ENCODE assay signal across 1 cellular context in genomic region chr2:33197198-33197938, GRCh38.
TF ChIP-seq lines count a peak whose summit lies in the region.

No MANE protein-coding gene starts in this region.

TF ChIP-seq in HepG2, 621 proteins besides CTCF, POLR2A, EP300 and RAD21 (continued from another document and continues in another):
- TF ChIP-seq DMTF1 (CRISPR knock-in tag; IDR thresholded peaks at IDR 0.05) (no peak), NFRKB (IDR thresholded peaks at IDR 0.05) (no peak), ZBTB3 (CRISPR knock-in tag; IDR thresholded peaks at IDR 0.05; ENCODE audit: borderline replicate concordance, low read depth) (no peak), KDM2A (CRISPR knock-in tag; IDR thresholded peaks at IDR 0.05; ENCODE audit: borderline replicate concordance, low read depth) (no peak), ZNF589 (CRISPR knock-in tag; conservative IDR thresholded peaks at IDR 0.05) (no peak), SSRP1 (CRISPR knock-in tag; IDR thresholded peaks at IDR 0.05) (no peak), CBX5 (CRISPR knock-in tag; IDR thresholded peaks at IDR 0.05; ENCODE audit: borderline replicate concordance) (peak; percentile 60; the same call in 1 of the 2 replicates), ZNF572 (CRISPR knock-in tag; IDR thresholded peaks at IDR 0.05) (no peak), HCFC1 (IDR thresholded peaks at IDR 0.05; ENCODE audit: low read depth, low read length) (no peak), ZNF251 (CRISPR knock-in tag; IDR thresholded peaks at IDR 0.05) (no peak), ZNF224 (CRISPR knock-in tag; IDR thresholded peaks at IDR 0.05) (no peak), U2AF2 (IDR thresholded peaks at IDR 0.05; ENCODE audit: low read depth, low read length) (no peak), SMAD1 (CRISPR knock-in tag; IDR thresholded peaks at IDR 0.05; ENCODE audit: borderline replicate concordance, low read depth) (no peak), ZNF580 (CRISPR knock-in tag; IDR thresholded peaks at IDR 0.05; ENCODE audit: borderline replicate concordance, low read depth) (no peak), ZNF747 (CRISPR knock-in tag; IDR thresholded peaks at IDR 0.05; ENCODE audit: borderline replicate concordance) (no peak), ZNF3 (CRISPR knock-in tag; IDR thresholded peaks at IDR 0.05) (0 out of 2 replicates have a peak, but pooled peaks have one; percentile 43), HMGXB3 (CRISPR knock-in tag; IDR thresholded peaks at IDR 0.05; ENCODE audit: borderline replicate concordance) (no peak), CCDC6 (CRISPR knock-in tag; IDR thresholded peaks at IDR 0.05) (no peak), SIX4 (CRISPR knock-in tag; IDR thresholded peaks at IDR 0.05) (no peak), HOXA5 (CRISPR knock-in tag; IDR thresholded peaks at IDR 0.05) (no peak), ZNF354B (CRISPR knock-in tag; IDR thresholded peaks at IDR 0.05) (no peak), RFXAP (CRISPR knock-in tag; IDR thresholded peaks at IDR 0.05; ENCODE audit: borderline replicate concordance) (no peak), ZNF83 (CRISPR knock-in tag; IDR thresholded peaks at IDR 0.05; ENCODE audit: borderline replicate concordance) (no peak), ZNF652 (CRISPR knock-in tag; IDR thresholded peaks at IDR 0.05; ENCODE audit: borderline replicate concordance, low read depth) (no peak), TEAD3 (CRISPR knock-in tag; optimal IDR thresholded peaks at IDR 0.05; ENCODE audit: borderline replicate concordance) (peak; percentile 78), NAIF1 (CRISPR knock-in tag; IDR thresholded peaks at IDR 0.05; ENCODE audit: borderline replicate concordance) (no peak), TBP (CRISPR knock-in tag; IDR thresholded peaks at IDR 0.05) (no peak), FOXC1 (CRISPR knock-in tag; IDR thresholded peaks at IDR 0.05; ENCODE audit: borderline replicate concordance) (no peak), ZNF574 (CRISPR knock-in tag; IDR thresholded peaks at IDR 0.05) (0 out of 2 replicates have a peak, but pooled peaks have one; percentile 29), ELF1 (CRISPR knock-in tag; IDR thresholded peaks at IDR 0.05) (peak; percentile 67), SATB2 (CRISPR knock-in tag; IDR thresholded peaks at IDR 0.05) (no peak), MAF1 (CRISPR knock-in tag; IDR thresholded peaks at IDR 0.05; ENCODE audit: borderline replicate concordance) (no peak), MAFK (conservative IDR thresholded peaks at IDR 0.05 in 1 of 2, IDR thresholded peaks at IDR 0.05 in 1 of 2; ENCODE audit: low read length in 2 of 2) (no peak), ZNF720 (CRISPR knock-in tag; IDR thresholded peaks at IDR 0.05) (no peak), NFE2L1 (CRISPR knock-in tag; IDR thresholded peaks at IDR 0.05; ENCODE audit: borderline replicate concordance) (no peak), ZNF280B (CRISPR knock-in tag; IDR thresholded peaks at IDR 0.05; ENCODE audit: borderline replicate concordance) (no peak), ZFX (CRISPR knock-in tag; IDR thresholded peaks at IDR 0.05; ENCODE audit: low read depth) (0 out of 2 replicates have a peak, but pooled peaks have one; percentile 25), HOMEZ (CRISPR knock-in tag; IDR thresholded peaks at IDR 0.05; ENCODE audit: low read depth) (peak; percentile 74; the same call in 1 of the 2 replicates), NFKBIZ (CRISPR knock-in tag; IDR thresholded peaks at IDR 0.05) (no peak), HMG20A (CRISPR knock-in tag; IDR thresholded peaks at IDR 0.05; ENCODE audit: borderline replicate concordance) (peak; percentile 89), PAX8 (CRISPR knock-in tag; IDR thresholded peaks at IDR 0.05; ENCODE audit: borderline replicate concordance) (no peak), ZNF605 (CRISPR knock-in tag; IDR thresholded peaks at IDR 0.05) (no peak), EZH2 (conservative IDR thresholded peaks at IDR 0.05; ENCODE audit: low read depth, low read length) (no peak), ETV5 (CRISPR knock-in tag; IDR thresholded peaks at IDR 0.05; ENCODE audit: borderline replicate concordance) (peak; percentile 63; the same call in 1 of the 2 replicates), GABPA (IDR thresholded peaks at IDR 0.05; ENCODE audit: low read depth, low read length) (no peak), GABPA (CRISPR knock-in tag; IDR thresholded peaks at IDR 0.05; ENCODE audit: low read depth) (no peak; the same call in 1 of the 2 replicates), REL (CRISPR knock-in tag; conservative IDR thresholded peaks at IDR 0.05) (no peak), ZNF614 (CRISPR knock-in tag; IDR thresholded peaks at IDR 0.05; ENCODE audit: borderline replicate concordance) (0 out of 2 replicates have a peak, but pooled peaks have one; percentile 27)
- TF ChIP-seq, protein P1, sequence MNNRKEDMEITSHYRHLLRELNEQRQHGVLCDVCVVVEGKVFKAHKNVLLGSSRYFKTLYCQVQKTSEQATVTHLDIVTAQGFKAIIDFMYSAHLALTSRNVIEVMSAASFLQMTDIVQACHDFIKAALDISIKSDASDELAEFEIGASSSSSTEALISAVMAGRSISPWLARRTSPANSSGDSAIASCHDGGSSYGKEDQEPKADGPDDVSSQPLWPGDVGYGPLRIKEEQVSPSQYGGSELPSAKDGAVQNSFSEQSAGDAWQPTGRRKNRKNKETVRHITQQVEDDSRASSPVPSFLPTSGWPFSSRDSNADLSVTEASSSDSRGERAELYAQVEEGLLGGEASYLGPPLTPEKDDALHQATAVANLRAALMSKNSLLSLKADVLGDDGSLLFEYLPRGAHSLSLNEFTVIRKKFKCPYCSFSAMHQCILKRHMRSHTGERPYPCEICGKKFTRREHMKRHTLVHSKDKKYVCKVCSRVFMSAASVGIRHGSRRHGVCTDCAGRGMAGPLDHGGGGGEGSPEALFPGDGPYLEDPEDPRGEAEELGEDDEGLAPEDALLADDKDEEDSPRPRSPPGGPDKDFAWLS (CRISPR knock-in tag; IDR thresholded peaks at IDR 0.05; ENCODE audit: borderline replicate concordance): no peak
- TF ChIP-seq, protein P2, sequence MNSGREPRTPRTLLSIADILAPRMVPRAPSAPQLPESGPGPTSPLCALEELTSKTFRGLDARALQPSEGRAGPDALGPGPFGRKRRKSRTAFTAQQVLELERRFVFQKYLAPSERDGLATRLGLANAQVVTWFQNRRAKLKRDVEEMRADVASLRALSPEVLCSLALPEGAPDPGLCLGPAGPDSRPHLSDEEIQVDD (CRISPR knock-in tag; IDR thresholded peaks at IDR 0.05; ENCODE audit: borderline replicate concordance): no peak
- TF ChIP-seq, protein P3, sequence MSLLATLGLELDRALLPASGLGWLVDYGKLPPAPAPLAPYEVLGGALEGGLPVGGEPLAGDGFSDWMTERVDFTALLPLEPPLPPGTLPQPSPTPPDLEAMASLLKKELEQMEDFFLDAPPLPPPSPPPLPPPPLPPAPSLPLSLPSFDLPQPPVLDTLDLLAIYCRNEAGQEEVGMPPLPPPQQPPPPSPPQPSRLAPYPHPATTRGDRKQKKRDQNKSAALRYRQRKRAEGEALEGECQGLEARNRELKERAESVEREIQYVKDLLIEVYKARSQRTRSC (CRISPR knock-in tag; IDR thresholded peaks at IDR 0.05; ENCODE audit: low read depth): no peak
- TF ChIP-seq, protein P4, sequence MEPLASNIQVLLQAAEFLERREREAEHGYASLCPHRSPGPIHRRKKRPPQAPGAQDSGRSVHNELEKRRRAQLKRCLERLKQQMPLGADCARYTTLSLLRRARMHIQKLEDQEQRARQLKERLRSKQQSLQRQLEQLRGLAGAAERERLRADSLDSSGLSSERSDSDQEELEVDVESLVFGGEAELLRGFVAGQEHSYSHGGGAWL (CRISPR knock-in tag; IDR thresholded peaks at IDR 0.05): no peak
- TF ChIP-seq, protein P5, sequence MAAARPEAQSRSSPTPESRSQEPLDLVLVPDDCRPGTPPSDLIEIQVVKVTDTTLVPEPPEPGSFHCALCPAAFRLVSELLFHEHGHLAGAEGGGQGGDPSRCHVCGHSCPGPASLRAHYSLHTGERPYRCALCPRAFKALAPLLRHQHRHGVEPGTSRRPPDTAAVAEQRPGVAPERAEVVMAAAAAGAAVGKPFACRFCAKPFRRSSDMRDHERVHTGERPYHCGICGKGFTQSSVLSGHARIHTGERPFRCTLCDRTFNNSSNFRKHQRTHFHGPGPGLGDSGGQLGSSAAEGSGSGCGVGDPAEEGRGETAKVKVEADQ (CRISPR knock-in tag; IDR thresholded peaks at IDR 0.05; ENCODE audit: borderline replicate concordance): no peak
